Comparison of ENCODE assay signal across 8 cellular contexts in the genomic region with DNA sequence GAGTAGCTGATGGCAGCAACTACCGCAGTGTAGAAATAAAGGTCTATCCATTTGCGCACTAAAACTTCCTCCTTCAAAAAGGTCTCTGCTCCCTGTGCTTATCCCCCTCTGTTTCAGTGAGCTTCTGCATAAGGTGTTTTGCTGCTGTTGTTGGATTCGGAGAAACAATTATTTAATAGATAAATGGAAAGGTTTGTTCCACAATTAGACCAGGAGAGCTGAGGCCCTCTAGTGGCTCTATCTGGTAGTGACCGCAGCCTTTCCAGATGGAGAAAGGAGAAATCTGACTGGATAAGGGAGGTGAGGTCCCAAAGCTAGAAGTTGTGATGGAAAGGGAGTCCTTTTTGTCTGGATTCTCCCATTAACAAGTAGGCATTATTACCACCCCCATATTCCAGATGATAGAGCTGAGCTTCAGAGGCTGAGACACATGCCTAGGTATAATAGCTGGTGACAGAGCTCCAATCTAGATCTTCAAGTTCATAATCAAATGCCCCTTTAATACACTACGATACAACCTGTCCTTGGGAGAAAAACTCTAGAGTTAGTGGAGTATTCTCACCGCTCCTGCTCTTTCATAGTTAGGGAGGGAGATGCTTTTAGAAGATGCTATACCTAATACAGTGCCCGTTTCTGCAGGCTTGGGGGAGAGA. TPM values are rescaled to one million over a fixed set of nuclear protein-coding genes. Genes with fewer than 3 reads are reported as not detected.
DNase-seq lines count a peak whose midpoint lies in the region; ATAC-seq and TF ChIP-seq lines count a peak whose summit lies in the region.

No MANE protein-coding gene starts in this region.

- no peaks in the 10 kb centered on the region for H3K9me2 ChIP-seq in OCI-LY7 (ENCODE audit: insufficient read depth, low read length)

- peaks cover 39% of the 10 kb centered on the region for H3K9me3 ChIP-seq in H9 (ENCODE audit: control insufficient read depth, low read depth, low read length)
- H3K9me3 ChIP-seq in OCI-LY7 (ENCODE audit: low read length) = no peaks in the 10 kb centered on the region

- no peak overlapping the region for H3T11ph ChIP-seq in H9 (ENCODE audit: low read length)

- H3K27ac ChIP-seq in H9 (ENCODE audit: insufficient read length, low read depth, low read length) = no peak overlapping the region
- no peak overlapping the region for H3K27ac ChIP-seq in OCI-LY7 (ENCODE audit: low read depth, low read length, poor library complexity, severe bottlenecking)

- H3K14ac ChIP-seq in H9 (ENCODE audit: insufficient read depth, low read length) = no peak overlapping the region

- H3K23ac ChIP-seq in H9 (ENCODE audit: insufficient read length, low read depth, low read length) = no peak overlapping the region

- no peak overlapping the region for H2BK5ac ChIP-seq in H9 (ENCODE audit: insufficient read length, low read length)

- H3K27ac Mint-ChIP-seq in H9 = peak overlapping the region in 1 of 3 experiments; percentile 36; a peak in 1 of 7 replicates
- no peak overlapping the region for H3K27ac Mint-ChIP-seq in activated T-helper 17 cell treated with anti-CD3 and anti-CD28 coated beads, Interleukin-2, amount 50 U/mL, for 72 hours

- H3K4me3 ChIP-seq in OCI-LY7 (ENCODE audit: low read depth, low read length, poor library complexity, severe bottlenecking) = no peak overlapping the region

- CTCF ChIA-PET in OCI-LY7 (lab: Charles Lee; ENCODE audit: unreplicated experiment) = no interaction called here

- ATAC-seq in activated T-helper 17 cell treated with anti-CD3 and anti-CD28 coated beads, Interleukin-2, amount 50 U/mL, for 72 hours (replicated peaks) = no peak

- no peaks in the 10 kb centered on the region for H4K20me1 ChIP-seq in H9 (ENCODE audit: control insufficient read depth, insufficient read depth, insufficient read length)
- no peaks in the 10 kb centered on the region for H4K20me1 ChIP-seq in OCI-LY7 (ENCODE audit: insufficient read depth, low read length)

- H3K27me3 Mint-ChIP-seq in H9 (ENCODE audit: low read depth) = peaks cover 16% of the 10 kb centered on the region
- H3K27me3 Mint-ChIP-seq in activated T-helper 17 cell treated with anti-CD3 and anti-CD28 coated beads, Interleukin-2, amount 50 U/mL, for 72 hours = peaks cover 36% of the 10 kb centered on the region

- H4K8ac ChIP-seq in H9 (replicated peaks; ENCODE audit: insufficient read length, low read depth, low read length) = no peak overlapping the region

- H3K27me3 ChIP-seq in H9 (ENCODE audit: insufficient read depth, low read length) = no peaks in the 10 kb centered on the region

- H2BK120ac ChIP-seq in H9 (ENCODE audit: low read depth, low read length, poor library complexity, severe bottlenecking) = no peak overlapping the region

- H3K4me1 ChIP-seq in H9 (ENCODE audit: insufficient read depth, low read length) = no peaks in the 10 kb centered on the region
- H3K4me1 ChIP-seq in OCI-LY7 (ENCODE audit: insufficient read depth, low read length, poor library complexity, severe bottlenecking) = no peaks in the 10 kb centered on the region

- H2BK15ac ChIP-seq in H9 (ENCODE audit: low read depth, low read length) = no peak overlapping the region

- H3K36me3 Mint-ChIP-seq in H9 (ENCODE audit: insufficient read depth in 1 of 3, low read depth in 3 of 3) = peaks cover 0 to 3% (median 0%) of the 10 kb centered on the region in 3 experiments; a peak in 2 of 7 replicates
- H3K36me3 Mint-ChIP-seq in activated T-helper 17 cell treated with anti-CD3 and anti-CD28 coated beads, Interleukin-2, amount 50 U/mL, for 72 hours (ENCODE audit: low read depth) = no peaks in the 10 kb centered on the region

- H3K23me2 ChIP-seq in H9 (ENCODE audit: insufficient read length, low read depth, low read length, poor library complexity, severe bottlenecking) = no peaks in the 10 kb centered on the region

- H2AFZ ChIP-seq in H9 (ENCODE audit: low read length) (no peak overlapping the region), OCI-LY7 (ENCODE audit: low read length) (no peak overlapping the region)

- H2BK12ac ChIP-seq in H9 (ENCODE audit: insufficient read length, low read depth, low read length) = no peak overlapping the region

- no peak overlapping the region for H3K4ac ChIP-seq in H9 (ENCODE audit: low read depth, low read length)

- H3K9me3 Mint-ChIP-seq in H9 = peaks cover 61 to 66% of the 10 kb centered on the region in 2 experiments
- no peaks in the 10 kb centered on the region for H3K9me3 Mint-ChIP-seq in activated T-helper 17 cell treated with anti-CD3 and anti-CD28 coated beads, Interleukin-2, amount 50 U/mL, for 72 hours

- POLR2A ChIA-PET in OCI-LY7 (lab: Charles Lee) = no interaction called here

- H3K79me2 ChIP-seq in H9 (ENCODE audit: insufficient read depth, low read length) (no peaks in the 10 kb centered on the region), OCI-LY7 (ENCODE audit: insufficient read depth, low read depth, low read length) (no peaks in the 10 kb centered on the region)

- no CpG with 5 or more reads among the region's 7 CpGs for WGBS in H9 (ENCODE audit: extremely low coverage, insufficient read length, low lambda C conversion rate)

- no peak overlapping the region for H2AK5ac ChIP-seq in H9 (ENCODE audit: insufficient read length, low read length)

- no peak overlapping the region for H3K4me3 Mint-ChIP-seq in H9
- H3K4me3 Mint-ChIP-seq in activated T-helper 17 cell treated with anti-CD3 and anti-CD28 coated beads, Interleukin-2, amount 50 U/mL, for 72 hours = no peak overlapping the region

- TF ChIP-seq CTCF in H9 (conservative IDR thresholded peaks at IDR 0.05) = peak; percentile 83
- peak; percentile 82 for TF ChIP-seq CTCF in OCI-LY7 (conservative IDR thresholded peaks at IDR 0.05; ENCODE audit: low read length)

- intact Hi-C loops in OCI-LY7 (cut with micrococcal nuclease; ENCODE audit: unreplicated experiment) = loop anchor here (5.0 to 10.0 kb wide), 2 partner anchors 880 to 1478 kb away; no protein-coding TSS in a partner anchor

- no peak overlapping the region for H3K56ac ChIP-seq in H9 (ENCODE audit: insufficient read length, low read depth, low read length)

- DNase-seq in DMS 273 (lab: John Stamatoyannopoulos, UW; ENCODE audit: unreplicated experiment) (peak; percentile 88), DMS 273 treated with DMSO at 0.1 percent for 48 hours (lab: John Stamatoyannopoulos, UW) (no peak), H9 (peak; percentile 43), OCI-LY7 (ENCODE audit: low spot score) (peak; percentile 12), anterior cingulate cortex (lab: John Stamatoyannopoulos, UW) (peak in 31 of 58 donors; percentile 0 to 66 (median 9)), iris pigment epithelial cell (ENCODE audit: low read depth) (peak; percentile 31)
- peak in 2 of 3 experiments; percentile 2 to 28 for DNase-seq in stimulated activated CD4-positive, alpha-beta T cell treated with anti-CD3 and anti-CD28 coated beads, TNF-alpha, amount 100 ng/mL, for 24 hours (ENCODE audit: low read depth in 3 of 3)

- H2BK20ac ChIP-seq in H9 (ENCODE audit: low read depth, low read length, poor library complexity, severe bottlenecking) = no peak overlapping the region

- peaks cover 2 to 9% of the 10 kb centered on the region in 2 experiments; a peak in 3 of 4 replicates for H3K4me1 Mint-ChIP-seq in H9
- no peaks in the 10 kb centered on the region for H3K4me1 Mint-ChIP-seq in activated T-helper 17 cell treated with anti-CD3 and anti-CD28 coated beads, Interleukin-2, amount 50 U/mL, for 72 hours

- no peak overlapping the region for H3K18ac ChIP-seq in H9 (ENCODE audit: insufficient read length, low read depth, low read length)

- no TSS peak for BruUV-seq in OCI-LY7 (replicated peaks; lab: Mats Ljungman, UMichigan)

- H3K9ac ChIP-seq in H9 (ENCODE audit: extremely low read depth, insufficient read length, low read length) = no peak overlapping the region

- no peaks in the 10 kb centered on the region for H3K36me3 ChIP-seq in OCI-LY7 (ENCODE audit: insufficient read depth, low read length)

- H3K4me2 ChIP-seq in H9 (ENCODE audit: insufficient read depth, insufficient read length, low read length) = no peak overlapping the region
- no peak overlapping the region for H3K4me2 ChIP-seq in OCI-LY7 (ENCODE audit: low read length)

- no peak overlapping the region for H4K91ac ChIP-seq in H9 (ENCODE audit: insufficient read length, low read depth, low read length)

- no peak overlapping the region for H4K5ac ChIP-seq in H9 (ENCODE audit: insufficient read length, low read depth, low read length)

- no peaks in the 10 kb centered on the region for H3K79me1 ChIP-seq in H9 (ENCODE audit: insufficient read depth, low read depth, low read length, poor library complexity, severe bottlenecking)

RNA-seq across cellular contexts. Expression of a gene that starts 5.1 kb away (rescaled TPM):
- total RNA-seq in H9 (2021) (3.8 and 3.9 TPM in 2 replicates), OCI-LY7 (2022) (not detected in 2 replicates)
- not detected in 2 replicates for total RNA-seq in OCI-LY7 (2014; rRNA removed; shearing (Covaris generic))
- total RNA-seq in activated T-helper 17 cell treated with anti-CD3 and anti-CD28 coated beads, Interleukin-2, amount 50 U/mL, for 72 hours = under 1 TPM in 1 of 2 donors, not detected in 1; 0.05 TPM
